In genomic region chr4:67581208-67581857, GRCh38 we compare ENCODE assay signal across 10 cellular contexts. TPM values are rescaled to one million over a fixed set of nuclear protein-coding genes. Genes with fewer than 3 reads are reported as not detected.
DNase-seq lines count a peak whose midpoint lies in the region; ATAC-seq, FAIRE-seq and TF ChIP-seq lines count a peak whose summit lies in the region.
"Had no signal": no experiment of that assay in that cellular context is flagged by ENCODE, and none has a peak within 500 bp of the region (broad histone marks: within the 10 kb centered on the region; RNA-seq: fewer than 3 reads in every experiment).

No MANE protein-coding gene starts in this region.

- H3K27me3 ChIP-seq in GM12878 (replicated peaks in 1 of 2; ENCODE audit: control insufficient read depth in 2 of 2, insufficient read depth in 2 of 2, low read length in 1 of 2), result no peaks in the 10 kb centered on the region
- H3K27me3 ChIP-seq: body of pancreas had no signal

- H3K4me3 ChIP-seq in GM12878, result peak overlapping the region; percentile 40
- H3K4me3 ChIP-seq: body of pancreas had no signal

- peak; percentile 46 for ATAC-seq in GM19463 (IDR thresholded peaks at IDR 0.05; ENCODE audit: unreplicated experiment)
- ATAC-seq in HG03378 (IDR thresholded peaks at IDR 0.05; ENCODE audit: unreplicated experiment), result peak; percentile 67
- peak; percentile 65 for ATAC-seq in GM12878
- ATAC-seq: body of pancreas had no signal

- H3K4me2 ChIP-seq in GM12878 (ENCODE audit: control insufficient read depth, insufficient read depth), result peak overlapping the region; percentile 64

- SMC1A ChIA-PET in GM12878 (lab: Charles Lee; ENCODE audit: uncharacterized antibody, unreplicated experiment), result interaction anchor here (0.8 to 3.3 kb wide), 14 partner anchors 8 to 766 kb away, joined by 3 to 18 read pairs (median 4); partner anchors contain the start of gene CENPC

- H3K79me2 ChIP-seq in GM12878 (ENCODE audit: control insufficient read depth, insufficient read depth, low read length), result no peaks in the 10 kb centered on the region

- H3K9me3 ChIP-seq in GM12878 (replicated peaks; ENCODE audit: control insufficient read depth, insufficient read depth, low read length), result no peaks in the 10 kb centered on the region; the same call in 2 of the 3 replicates
- H3K9me3 ChIP-seq: body of pancreas had no signal

- TF ChIP-seq EP300 in GM12878 (IDR thresholded peaks at IDR 0.05; ENCODE audit: borderline replicate concordance in 1 of 2, control insufficient read depth in 1 of 2, low read depth in 2 of 2, low read length in 2 of 2), result no peak

- DNase-seq in GM10248 (ENCODE audit: extremely low spot score) (peak; percentile 31), GM12878 (ENCODE audit: low read depth, low spot score) (no peak), NCI-H748 (lab: John Stamatoyannopoulos, UW; ENCODE audit: unreplicated experiment) (no peak), HK-2 (ENCODE audit: unreplicated experiment) (no peak), SIG-M5 (lab: John Stamatoyannopoulos, UW) (no peak), NCI-H446 treated with DMSO at 0.1 percent for 48 hours (lab: John Stamatoyannopoulos, UW) (no peak)
- DNase-seq: body of pancreas, NCI-H2029 had no signal

- intact Hi-C loops in GM12878 (cut with micrococcal nuclease; ENCODE audit: unreplicated experiment), result loop anchor here (2.0 kb wide), 1 partner anchor 33 kb away; no protein-coding TSS in a partner anchor

- TF ChIP-seq POLR2A in GM12878 (IDR thresholded peaks at IDR 0.05; ENCODE audit: low read depth, low read length), result no peak

- no TSS peak for BruUV-seq in GM12878 (replicated peaks; lab: Mats Ljungman, UMichigan)

- 14% methylated on average over 8 of the region's 8 CpGs for WGBS in GM12878 (ENCODE audit: insufficient coverage, insufficient replicate concordance, low lambda C conversion rate, missing lambda C conversion rate)

- POLR2A ChIA-PET in GM10248 (lab: Yijun Ruan, JAX) (no interaction called here), GM12878 (lab: Charles Lee) (interaction anchor here (0.6 to 1.4 kb wide), 4 partner anchors 18 to 39 kb away, joined by 3 to 5 read pairs (median 3); no protein-coding TSS in a partner anchor)

- H4K20me1 ChIP-seq in GM12878 (ENCODE audit: control insufficient read depth, insufficient read depth), result no peaks in the 10 kb centered on the region

- RAD21 ChIA-PET in GM12878 (lab: Charles Lee; ENCODE audit: unreplicated experiment), result interaction anchor here (0.6 to 1.4 kb wide), 5 partner anchors 10 to 120 kb away, joined by 3 to 4 read pairs (median 4); partner anchors contain the start of gene UBA6

- H3K4me1 ChIP-seq in GM12878 (ENCODE audit: control insufficient read depth, insufficient read depth, low read length), result peaks cover 18% of the 10 kb centered on the region

- H3K36me3 ChIP-seq in GM12878 (ENCODE audit: control insufficient read depth in 2 of 2, insufficient read depth in 2 of 2, low read length in 1 of 2), result no peaks in the 10 kb centered on the region

- in situ Hi-C loops in GM12878 (cut with MboI), result no loop called here

- peak overlapping the region; percentile 67 for H2AFZ ChIP-seq in GM12878 (ENCODE audit: control insufficient read depth, low read depth, low read length)

- CTCF ChIA-PET in GM10248 (lab: Yijun Ruan, JAX), result interaction anchor here (0.7 to 2.6 kb wide), 7 partner anchors 9 to 118 kb away, joined by 3 to 8 read pairs (median 4); partner anchors contain the start of gene CENPC
- CTCF ChIA-PET in GM12878 (lab: Yijun Ruan, JAX), result interaction anchor here (0.7 to 2.6 kb wide), 5 partner anchors 11 to 120 kb away, joined by 3 to 10 read pairs (median 4); partner anchors contain the start of genes CENPC and UBA6

- FAIRE-seq in GM12878 (lab: Jason Lieb, UNC), result peak; percentile 47

- H3K27ac ChIP-seq in GM12878 (ENCODE audit: control insufficient read depth, insufficient read depth), result peak overlapping the region; percentile 8
- H3K27ac ChIP-seq: body of pancreas had no signal

- TF ChIP-seq CTCF in GM10248 (IDR thresholded peaks at IDR 0.05; ENCODE audit: control extremely low read depth, extremely low read depth, low read depth, missing control alignments), result no peak
- TF ChIP-seq CTCF in GM12878 (IDR thresholded peaks at IDR 0.05 in 2 of 3, conservative IDR thresholded peaks at IDR 0.05 in 1 of 3; ENCODE audit: control insufficient read depth in 2 of 3, extremely low read depth in 1 of 3, insufficient read depth in 1 of 3, low read depth in 3 of 3, low read length in 3 of 3), result no peak

- no peak overlapping the region for H3K9ac ChIP-seq in GM12878 (ENCODE audit: control insufficient read depth, insufficient read depth, low read length)

- TF ChIP-seq RAD21 in GM12878 (IDR thresholded peaks at IDR 0.05; ENCODE audit: insufficient read depth, low read depth, low read length), result no peak

TF ChIP-seq in GM12878, 131 proteins besides CTCF, POLR2A, EP300 and RAD21 (continues in another document):
- TF ChIP-seq E4F1 (IDR thresholded peaks at IDR 0.05; ENCODE audit: borderline replicate concordance, partially characterized antibody) (no peak), RELA (IDR thresholded peaks at IDR 0.05; ENCODE audit: borderline replicate concordance, partially characterized antibody) (peak; percentile 12), PML (IDR thresholded peaks at IDR 0.05; ENCODE audit: low read length) (no peak), IKZF1 (conservative IDR thresholded peaks at IDR 0.05) (0 out of 2 replicates have a peak, but pooled peaks have one; percentile 14), BHLHE40 (IDR thresholded peaks at IDR 0.05; ENCODE audit: borderline replicate concordance in 1 of 2, low read depth in 2 of 2, low read length in 1 of 2) (no peak), ZBED1 (IDR thresholded peaks at IDR 0.05; ENCODE audit: borderline replicate concordance) (peak; percentile 87; the same call in 1 of the 2 replicates), CREM (IDR thresholded peaks at IDR 0.05; ENCODE audit: low read depth) (peak; percentile 41; the same call in 1 of the 2 replicates), MTA3 (IDR thresholded peaks at IDR 0.05; ENCODE audit: borderline replicate concordance, low read length) (no peak), STAT3 (IDR thresholded peaks at IDR 0.05; ENCODE audit: low read depth, low read length) (no peak), NFIC (IDR thresholded peaks at IDR 0.05; ENCODE audit: low read depth, low read length) (peak; percentile 61), RUNX3 (IDR thresholded peaks at IDR 0.05; ENCODE audit: low read length) (peak; percentile 87), CREB1 (IDR thresholded peaks at IDR 0.05; ENCODE audit: low read depth) (no peak), MEF2B (IDR thresholded peaks at IDR 0.05; ENCODE audit: partially characterized antibody, poor library complexity, severe bottlenecking) (no peak)

RNA-seq across cellular contexts. Expression of gene STAP1, which starts 22.8 kb away (rescaled TPM):
- 6.5 and 7.1 TPM in 2 replicates for total RNA-seq in GM12878 (2013; cell fraction: nucleolus; rRNA removed)
- 8.7 and 12.1 TPM in 2 replicates for total RNA-seq in GM12878 (2014; rRNA removed)
- total RNA-seq in GM12878 (2014; rRNA removed; fragmentation: Illumina TruSeq; extraction: Trizol), result 16.1 and 18.3 TPM in 2 replicates
- total RNA-seq in GM12878 (2021), result 8.1 and 10.2 TPM in 2 replicates
- polyA plus RNA-seq in GM12878 (2011; ENCODE audit: low read depth), result 5.5 TPM
- 8.6 and 13.6 TPM in 2 replicates for polyA plus RNA-seq in GM12878 (2011; rRNA removed)
- polyA plus RNA-seq in GM12878 (2011; cell fraction: cytosol; rRNA removed), result 2.8 TPM in 2 replicates
- 3.6 and 4.2 TPM in 2 replicates for polyA plus RNA-seq in GM12878 (2011; cell fraction: nucleus; rRNA removed)
- polyA plus RNA-seq in GM12878 (2012), result 13.2 and 15.0 TPM in 2 replicates
- 14.8 and 22.7 TPM in 2 replicates for polyA plus RNA-seq in GM12878 (2014; fragmentation: Illumina TruSeq; extraction: Trizol)
- 10 to 100 TPM; 16.3 to 19.4 TPM for polyA plus RNA-seq in GM12878 (2014; fragmentation: Nextera tagmentation; extraction: Ambion mirVana)
- 7.2 and 8.7 TPM in 2 replicates for polyA plus RNA-seq in GM12878 (2014; rRNA removed)
- 1 to 10 TPM; 4.6 to 5.2 TPM for polyA plus RNA-seq in GM12878 (2016; fragmentation: Nextera tagmentation; extraction: Ambion mirVana)
- 1.3 and 3.1 TPM in 2 replicates for polyA minus RNA-seq in GM12878 (2011; rRNA and poly(A)+ RNA removed)
- 1.9 and 3.8 TPM in 2 replicates for polyA minus RNA-seq in GM12878 (2011; cell fraction: cytosol; rRNA and poly(A)+ RNA removed)
- 0.85 and 1.1 TPM in 2 replicates for polyA minus RNA-seq in GM12878 (2011; cell fraction: nucleus; rRNA and poly(A)+ RNA removed)
- total RNA-seq: body of pancreas had no signal

RNA-seq across cellular contexts. Expression of gene CENPC, which starts 36.0 kb away (rescaled TPM):
- total RNA-seq in GM12878 (2013; cell fraction: nucleolus; rRNA removed), result 131 and 152 TPM in 2 replicates
- 16.8 and 21.8 TPM in 2 replicates for total RNA-seq in GM12878 (2014; rRNA removed)
- total RNA-seq in GM12878 (2014; rRNA removed; fragmentation: Illumina TruSeq; extraction: Trizol), result 34.9 and 38.1 TPM in 2 replicates
- 18.9 and 20.8 TPM in 2 replicates for total RNA-seq in GM12878 (2021)
- 5.0 TPM for polyA plus RNA-seq in GM12878 (2011; ENCODE audit: low read depth)
- 19.9 and 35.3 TPM in 2 replicates for polyA plus RNA-seq in GM12878 (2011; rRNA removed)
- 4.1 TPM in 2 replicates for polyA plus RNA-seq in GM12878 (2011; cell fraction: cytosol; rRNA removed)
- polyA plus RNA-seq in GM12878 (2011; cell fraction: nucleus; rRNA removed), result 31.7 and 32.4 TPM in 2 replicates
- 11.2 and 12.8 TPM in 2 replicates for polyA plus RNA-seq in GM12878 (2012)
- polyA plus RNA-seq in GM12878 (2014; fragmentation: Illumina TruSeq; extraction: Trizol), result 28.2 and 31.8 TPM in 2 replicates
- 10 to 100 TPM; 13.1 to 15.2 TPM for polyA plus RNA-seq in GM12878 (2014; fragmentation: Nextera tagmentation; extraction: Ambion mirVana)
- 13.1 and 17.6 TPM in 2 replicates for polyA plus RNA-seq in GM12878 (2014; rRNA removed)
- polyA plus RNA-seq in GM12878 (2016; fragmentation: Nextera tagmentation; extraction: Ambion mirVana), result 10 to 100 TPM; 26.1 to 26.2 TPM
- 12.3 and 15.9 TPM in 2 replicates for polyA minus RNA-seq in GM12878 (2011; rRNA and poly(A)+ RNA removed)
- 4.1 and 9.8 TPM in 2 replicates for polyA minus RNA-seq in GM12878 (2011; cell fraction: cytosol; rRNA and poly(A)+ RNA removed)
- 34.6 and 53.7 TPM in 2 replicates for polyA minus RNA-seq in GM12878 (2011; cell fraction: nucleus; rRNA and poly(A)+ RNA removed)
